In the genomic region with DNA sequence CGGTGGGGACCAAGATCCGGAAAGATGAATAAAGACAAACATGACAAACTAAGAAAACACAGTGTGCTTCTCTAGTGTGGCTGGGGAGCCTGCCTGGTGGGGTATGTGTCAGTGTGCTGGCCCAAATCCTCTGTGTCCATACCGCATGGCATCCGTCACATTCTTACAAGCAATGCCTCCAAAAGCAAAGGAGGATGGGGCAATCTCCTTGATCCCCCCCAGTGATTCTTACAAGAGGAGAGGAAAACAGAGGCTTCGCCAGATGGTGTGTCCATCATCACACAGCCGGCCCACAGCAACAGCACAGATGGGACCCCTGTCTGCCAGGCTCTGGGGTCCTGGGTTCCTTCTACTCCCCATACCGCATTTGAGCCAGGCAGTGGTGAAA, we compare ENCODE assay signal across 8 cellular contexts. TPM values are rescaled to one million over a fixed set of nuclear protein-coding genes. Genes with fewer than 3 reads are reported as not detected.
DNase-seq lines count a peak whose midpoint lies in the region; ATAC-seq and TF ChIP-seq lines count a peak whose summit lies in the region.

No MANE protein-coding gene starts in this region.

- peak overlapping the region; percentile 59 for H2AFZ ChIP-seq in neural progenitor cell (replicated peaks)

- H3F3A ChIP-seq in neural progenitor cell (ENCODE audit: low read depth) = peaks cover 14% of the 10 kb centered on the region

- H3K36me3 ChIP-seq in BLaER1 = no peaks in the 10 kb centered on the region
- no peaks in the 10 kb centered on the region for H3K36me3 ChIP-seq in neural progenitor cell
- no peaks in the 10 kb centered on the region for H3K36me3 ChIP-seq in BE2C

- H3K4me3 ChIP-seq in BLaER1 = peak overlapping the region; percentile 55
- no peak overlapping the region for H3K4me3 ChIP-seq in neural progenitor cell
- no peak overlapping the region for H3K4me3 ChIP-seq in BE2C (ENCODE audit: low read depth, low read length)

- no peak for TF ChIP-seq CTCF in neural progenitor cell (IDR thresholded peaks at IDR 0.05)
- no peak for TF ChIP-seq CTCF in BE2C (IDR thresholded peaks at IDR 0.05; ENCODE audit: low read depth, low read length)

- peaks cover 43% of the 10 kb centered on the region for H3K4me1 ChIP-seq in BLaER1
- peaks cover 19% of the 10 kb centered on the region for H3K4me1 ChIP-seq in neural progenitor cell
- H3K4me1 ChIP-seq in BE2C = peaks cover 5% of the 10 kb centered on the region; the same call in 1 of the 2 replicates

- no peak overlapping the region for H3K27ac Mint-ChIP-seq in effector memory CD8-positive, alpha-beta T cell
- no peak overlapping the region for H3K27ac Mint-ChIP-seq in neural progenitor cell

- no peaks in the 10 kb centered on the region for H3K9me3 ChIP-seq in BLaER1
- H3K9me3 ChIP-seq in neural progenitor cell (ENCODE audit: low read depth) = no peaks in the 10 kb centered on the region
- no peaks in the 10 kb centered on the region for H3K9me3 ChIP-seq in BE2C

- H3K27ac ChIP-seq in BLaER1 (peak overlapping the region; percentile 57; the same call in 1 of the 2 replicates), neural progenitor cell (no peak overlapping the region)

- peaks cover 3% of the 10 kb centered on the region for H3K36me3 Mint-ChIP-seq in effector memory CD8-positive, alpha-beta T cell (ENCODE audit: insufficient read depth)
- no peaks in the 10 kb centered on the region for H3K36me3 Mint-ChIP-seq in neural progenitor cell

- H3K4me2 ChIP-seq in BLaER1 = peak overlapping the region; percentile 100
- H3K4me2 ChIP-seq in neural progenitor cell = peak overlapping the region; percentile 97

- H3K4me1 Mint-ChIP-seq in effector memory CD8-positive, alpha-beta T cell (ENCODE audit: low read depth in 2 of 2) = peaks cover 9 to 18% of the 10 kb centered on the region in 2 donors
- peaks cover 12% of the 10 kb centered on the region for H3K4me1 Mint-ChIP-seq in neural progenitor cell

- H3K9ac ChIP-seq in BLaER1 = peak overlapping the region; percentile 65
- H3K9ac ChIP-seq in neural progenitor cell = no peak overlapping the region

- no peaks in the 10 kb centered on the region for H3K27me3 Mint-ChIP-seq in effector memory CD8-positive, alpha-beta T cell
- no peaks in the 10 kb centered on the region for H3K27me3 Mint-ChIP-seq in neural progenitor cell (ENCODE audit: insufficient read depth, low read depth)

- no peak for ATAC-seq in effector memory CD8-positive, alpha-beta T cell (replicated peaks)
- ATAC-seq in HG03571 (IDR thresholded peaks at IDR 0.05; ENCODE audit: unreplicated experiment) (no peak), GM18502 (IDR thresholded peaks at IDR 0.05; ENCODE audit: poor library complexity, unreplicated experiment) (no peak)

- H3K27me3 ChIP-seq in BLaER1 = peaks cover 19% of the 10 kb centered on the region
- H3K27me3 ChIP-seq in neural progenitor cell = peaks cover 30% of the 10 kb centered on the region
- no peaks in the 10 kb centered on the region for H3K27me3 ChIP-seq in BE2C

- H3K9me3 Mint-ChIP-seq in effector memory CD8-positive, alpha-beta T cell = no peaks in the 10 kb centered on the region
- H3K9me3 Mint-ChIP-seq in neural progenitor cell = no peaks in the 10 kb centered on the region

- H4K20me1 ChIP-seq in BLaER1 (no peaks in the 10 kb centered on the region), neural progenitor cell (ENCODE audit: low read depth) (no peaks in the 10 kb centered on the region)

- peak overlapping the region; percentile 73 to 77 for H3K4me3 Mint-ChIP-seq in effector memory CD8-positive, alpha-beta T cell
- H3K4me3 Mint-ChIP-seq in neural progenitor cell = peak overlapping the region; percentile 86

- H3K79me2 ChIP-seq in neural progenitor cell (ENCODE audit: low read depth) = no peaks in the 10 kb centered on the region

- DNase-seq in NCI-H69 (lab: John Stamatoyannopoulos, UW) (peak; percentile 40), neural progenitor cell (ENCODE audit: low spot score) (peak; percentile 15), BE2C (no peak), ecto neural progenitor cell (ENCODE audit: low spot score) (no peak)
- DNase-seq in effector memory CD8-positive, alpha-beta T cell = no peak

RNA-seq across cellular contexts. Expression of a gene that starts 0.6 kb away (rescaled TPM):
- 3.1 and 6.5 TPM in 2 replicates for total RNA-seq in neural progenitor cell (ENCODE audit: low replicate concordance)
- polyA plus RNA-seq in BE2C (2012; ENCODE audit: insufficient read depth, insufficient read length, low read depth) = 6.3 TPM

RNA-seq across cellular contexts. Expression of a gene that starts 13.7 kb away (rescaled TPM):
- total RNA-seq in neural progenitor cell (ENCODE audit: low replicate concordance) = 0.56 TPM in 1 of 2 replicates, not detected in the other
- polyA plus RNA-seq in BE2C (2012; ENCODE audit: insufficient read depth, insufficient read length, low read depth) = 2.9 TPM

RNA-seq across cellular contexts. Expression of a gene that starts 17.3 kb away (rescaled TPM):
- total RNA-seq in neural progenitor cell (ENCODE audit: low replicate concordance) = 14.1 and 28.7 TPM in 2 replicates
- polyA plus RNA-seq in BE2C (2012; ENCODE audit: insufficient read depth, insufficient read length, low read depth) = 45.8 TPM

RNA-seq across cellular contexts. Expression of a gene that starts 25.9 kb away (rescaled TPM):
- 32.7 and 42.1 TPM in 2 replicates for total RNA-seq in neural progenitor cell (ENCODE audit: low replicate concordance)
- polyA plus RNA-seq in BE2C (2012; ENCODE audit: insufficient read depth, insufficient read length, low read depth) = 22.8 TPM

RNA-seq across cellular contexts. Expression of a gene that starts 35.9 kb away (rescaled TPM):
- total RNA-seq in neural progenitor cell (ENCODE audit: low replicate concordance) = 2.6 and 11.6 TPM in 2 replicates
- 3.5 TPM for polyA plus RNA-seq in BE2C (2012; ENCODE audit: insufficient read depth, insufficient read length, low read depth)

Comparison
In these comparisons a context has a peak if more than half of its experiments do, and no peak if none do; other contexts are left out.
1. DNase-seq: peak in NCI-H69 (single experiment) and neural progenitor cell (single experiment); none in effector memory CD8-positive, alpha-beta T cell (0 of 3), BE2C (single experiment) and ecto neural progenitor cell (single experiment).